ENCODE assay signal across 9 cellular contexts in genomic region chr10:30812018-30812851, GRCh38.
A peak's percentile ranks its signal among the peaks of the same experiment; 100 is the strongest.
DNase-seq lines count a peak whose midpoint lies in the region; ATAC-seq and TF ChIP-seq lines count a peak whose summit lies in the region.
"Had no signal": no experiment of that assay in that cellular context is flagged by ENCODE, and none has a peak within 500 bp of the region (broad histone marks: within the 10 kb centered on the region; RNA-seq: fewer than 3 reads in every experiment).

No MANE protein-coding gene starts in this region.

- no peaks in the 10 kb centered on the region for H3K9me3 ChIP-seq in naive thymus-derived CD4-positive, alpha-beta T cell (ENCODE audit: control insufficient read depth in 2 of 3, low read length in 3 of 3)
- no peaks in the 10 kb centered on the region for H3K9me3 ChIP-seq in PC-9 (ENCODE audit: insufficient read depth, low read depth)
- H3K9me3 ChIP-seq in SJCRH30 (replicated peaks): no peaks in the 10 kb centered on the region

- BruUV-seq in PC-9 (replicated peaks; lab: Mats Ljungman, UMichigan): no TSS peak

- no peaks in the 10 kb centered on the region for H3K27me3 Mint-ChIP-seq in naive thymus-derived CD4-positive, alpha-beta T cell
- H3K27me3 Mint-ChIP-seq: dendritic cell treated with granulocyte-macrophage colony-stimulating factor and Interleukin-4, amounts not matched to agents 40 ng/mL and 50 ng/mL, for 4 days had no signal

- H3K27ac Mint-ChIP-seq in naive thymus-derived CD4-positive, alpha-beta T cell: peak overlapping the region; percentile 21 to 84 (median 75)
- H3K27ac Mint-ChIP-seq: dendritic cell treated with granulocyte-macrophage colony-stimulating factor and Interleukin-4, amounts not matched to agents 40 ng/mL and 50 ng/mL, for 4 days had no signal

- H3K9me2 ChIP-seq in PC-9 (ENCODE audit: insufficient read depth): no peaks in the 10 kb centered on the region

- CTCF ChIA-PET in naive thymus-derived CD4-positive, alpha-beta T cell (lab: Charles Lee): interaction anchor here (1.0 to 2.8 kb wide), 4 partner anchors 22 to 35 kb away, joined by 3 to 17 read pairs (median 4); no protein-coding TSS in a partner anchor
- CTCF ChIA-PET in PC-9 (lab: Charles Lee): no interaction called here

- H3K79me2 ChIP-seq in PC-9 (ENCODE audit: low read depth): no peaks in the 10 kb centered on the region

- intact Hi-C loops in naive thymus-derived CD4-positive, alpha-beta T cell (cut with micrococcal nuclease): no loop called here
- intact Hi-C loops in PC-9 (cut with micrococcal nuclease; ENCODE audit: unreplicated experiment): no loop called here

- DNase-seq in AG08396 (ENCODE audit: low spot score) (peak; percentile 67), LHCN-M2 (ENCODE audit: low read depth) (peak; percentile 84), coronary artery (ENCODE audit: low spot score) (peak; percentile 81), PC-9 (no peak), islet precursor cell (no peak), SJCRH30 (no peak)
- DNase-seq in naive thymus-derived CD4-positive, alpha-beta T cell: peak in 2 of 9 donors; percentile 11 to 15

- H3K4me1 Mint-ChIP-seq in naive thymus-derived CD4-positive, alpha-beta T cell: peaks cover 20 to 35% (median 29%) of the 10 kb centered on the region in 7 donors

- ATAC-seq in naive thymus-derived CD4-positive, alpha-beta T cell: no peak
- no peak for ATAC-seq in HG02763 (IDR thresholded peaks at IDR 0.05; ENCODE audit: unreplicated experiment)

- H3K4me3 Mint-ChIP-seq in naive thymus-derived CD4-positive, alpha-beta T cell: peak overlapping the region; percentile 8 to 64 (median 55)
- H3K4me3 Mint-ChIP-seq: dendritic cell treated with granulocyte-macrophage colony-stimulating factor and Interleukin-4, amounts not matched to agents 40 ng/mL and 50 ng/mL, for 4 days had no signal

- no peak for TF ChIP-seq CTCF in coronary artery (IDR thresholded peaks at IDR 0.05)
- no peak for TF ChIP-seq CTCF in PC-9 (conservative IDR thresholded peaks at IDR 0.05)

- no peaks in the 10 kb centered on the region for H3K36me3 Mint-ChIP-seq in naive thymus-derived CD4-positive, alpha-beta T cell

- H3K27ac ChIP-seq in coronary artery (peak overlapping the region; percentile 42 to 89), PC-9 (no peak overlapping the region), SJCRH30 (no peak overlapping the region)
- no peak overlapping the region for H3K27ac ChIP-seq in naive thymus-derived CD4-positive, alpha-beta T cell (ENCODE audit: low read depth, low read length)

- no peak overlapping the region for H2AFZ ChIP-seq in PC-9

- H3K27me3 ChIP-seq in naive thymus-derived CD4-positive, alpha-beta T cell (ENCODE audit: control insufficient read depth in 2 of 2, insufficient read depth in 2 of 2, low read length in 2 of 2): no peaks in the 10 kb centered on the region
- no peaks in the 10 kb centered on the region for H3K27me3 ChIP-seq in PC-9 (ENCODE audit: insufficient read depth, low read depth)
- H3K27me3 ChIP-seq in SJCRH30: no peaks in the 10 kb centered on the region

- H3F3A ChIP-seq in PC-9 (ENCODE audit: insufficient read depth, low read depth): 0 out of 2 replicates have a peak, but pooled peaks cover 5% of the 10 kb centered on the region

- no peak overlapping the region for H3K4me2 ChIP-seq in PC-9

- POLR2A ChIA-PET in naive thymus-derived CD4-positive, alpha-beta T cell (lab: Charles Lee): interaction anchor here (0.6 to 3.0 kb wide), 9 partner anchors 11 to 996 kb away, joined by 3 to 20 read pairs (median 3); no protein-coding TSS in a partner anchor
- POLR2A ChIA-PET in PC-9 (lab: Charles Lee; ENCODE audit: unreplicated experiment): no interaction called here

- peaks cover 0 to 7% of the 10 kb centered on the region in 2 donors for H3K4me1 ChIP-seq in naive thymus-derived CD4-positive, alpha-beta T cell (ENCODE audit: control insufficient read depth in 2 of 2, insufficient read depth in 2 of 2, low read length in 2 of 2)
- H3K4me1 ChIP-seq in PC-9 (replicated peaks; ENCODE audit: insufficient read depth) (peaks cover 12% of the 10 kb centered on the region; the same call in 1 of the 2 replicates), SJCRH30 (peaks cover 24% of the 10 kb centered on the region)

- no peaks in the 10 kb centered on the region for H4K20me1 ChIP-seq in PC-9 (ENCODE audit: insufficient read depth)

- H3K9me3 Mint-ChIP-seq in naive thymus-derived CD4-positive, alpha-beta T cell: no peaks in the 10 kb centered on the region
- H3K9me3 Mint-ChIP-seq: dendritic cell treated with granulocyte-macrophage colony-stimulating factor and Interleukin-4, amounts not matched to agents 40 ng/mL and 50 ng/mL, for 4 days had no signal

- peak overlapping the region; percentile 53 for H3K4me3 ChIP-seq in coronary artery
- H3K4me3 ChIP-seq in naive thymus-derived CD4-positive, alpha-beta T cell (ENCODE audit: low read length): no peak overlapping the region
- no peak overlapping the region for H3K4me3 ChIP-seq in PC-9
- no peak overlapping the region for H3K4me3 ChIP-seq in SJCRH30

- no peaks in the 10 kb centered on the region for H3K36me3 ChIP-seq in naive thymus-derived CD4-positive, alpha-beta T cell (ENCODE audit: control insufficient read depth in 2 of 3, insufficient read depth in 3 of 3, low read length in 3 of 3)
- no peaks in the 10 kb centered on the region for H3K36me3 ChIP-seq in PC-9 (ENCODE audit: low read depth)
- H3K36me3 ChIP-seq in SJCRH30: no peaks in the 10 kb centered on the region

Comparison
In these comparisons a context has a peak if more than half of its experiments do, and no peak if none do; other contexts are left out.
1. DNase-seq: peak in AG08396 (single experiment), LHCN-M2 (single experiment) and coronary artery (single experiment); none in PC-9 (0 of 2), islet precursor cell (single experiment) and SJCRH30 (0 of 2).
2. H3K27ac ChIP-seq: peak in coronary artery (2 of 2); none in naive thymus-derived CD4-positive, alpha-beta T cell (single experiment), PC-9 (single experiment) and SJCRH30 (single experiment).